ENCODE assay signal across 10 cellular contexts in the genomic region with DNA sequence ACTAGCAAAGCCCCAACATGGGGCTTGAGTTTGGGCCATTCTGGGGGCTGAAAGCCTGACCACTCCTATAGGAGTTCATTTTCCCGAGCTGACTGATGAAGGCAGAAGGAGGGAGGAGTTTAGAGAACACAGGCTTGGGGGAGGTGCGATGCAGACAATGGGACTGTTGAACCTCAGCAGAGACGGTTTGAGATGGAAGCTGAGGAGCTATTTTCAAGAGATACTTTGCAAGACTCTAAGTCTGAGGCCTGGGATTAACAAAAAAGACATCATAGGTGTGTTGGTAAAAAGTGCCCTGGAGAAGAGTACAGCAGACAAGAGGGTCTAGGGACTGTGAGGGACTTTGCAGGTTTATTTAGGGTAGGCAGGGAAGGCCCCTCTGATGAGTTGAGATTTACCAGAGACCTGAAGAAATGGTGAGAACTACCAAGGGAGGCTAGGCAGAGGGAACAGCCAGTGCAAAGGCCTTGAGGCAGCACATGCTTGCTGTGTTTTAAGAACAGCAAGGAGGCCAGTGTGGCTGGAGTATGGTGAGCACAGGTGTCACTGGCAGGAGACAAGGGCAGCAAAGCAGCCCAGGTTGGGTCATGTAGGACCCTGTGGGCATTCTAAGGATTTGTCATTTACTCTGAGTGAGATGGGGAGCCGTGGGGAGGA. TPM values are rescaled to one million over a fixed set of nuclear protein-coding genes. Genes with fewer than 3 reads are reported as not detected.
A peak's percentile ranks its signal among the peaks of the same experiment; 100 is the strongest.
DNase-seq lines count a peak whose midpoint lies in the region; ATAC-seq, FAIRE-seq and TF ChIP-seq lines count a peak whose summit lies in the region.
"Had no signal": no experiment of that assay in that cellular context is flagged by ENCODE, and none has a peak within 500 bp of the region (broad histone marks: within the 10 kb centered on the region; RNA-seq: fewer than 3 reads in every experiment).

No MANE protein-coding gene starts in this region.

- no peak overlapping the region for H3K4me2 ChIP-seq in hepatocyte

- CTCF ChIA-PET in Panc1 (lab: Charles Lee), result no interaction called here

- peaks cover 2% of the 10 kb centered on the region for H3K36me3 Mint-ChIP-seq in activated CD4-positive, alpha-beta T cell treated with anti-CD3 and anti-CD28 coated beads, Interleukin-2, amount 10 ng/mL, durations not matched to agents 24 days and 14 days (ENCODE audit: low read depth)

- H3K9me2 ChIP-seq in hepatocyte (replicated peaks; ENCODE audit: insufficient read depth), result no peaks in the 10 kb centered on the region

- no peaks in the 10 kb centered on the region for H4K20me1 ChIP-seq in hepatocyte (ENCODE audit: insufficient read depth, poor library complexity, severe bottlenecking)

- peaks cover 41% of the 10 kb centered on the region for H3K4me1 Mint-ChIP-seq in activated CD4-positive, alpha-beta T cell treated with anti-CD3 and anti-CD28 coated beads, Interleukin-2, amount 10 ng/mL, durations not matched to agents 24 days and 14 days

- peak overlapping the region; percentile 44 for H2AFZ ChIP-seq in hepatocyte

- WGBS in hepatocyte (ENCODE audit: low lambda C conversion rate, missing lambda C conversion rate), result 36% methylated on average over 4 of the region's 4 CpGs
- WGBS in spleen, 5 donors, result 41 to 48% (median 45%) methylated on average over 4 of the region's 4 CpGs

- H3K4me3 Mint-ChIP-seq in activated CD4-positive, alpha-beta T cell treated with anti-CD3 and anti-CD28 coated beads, Interleukin-2, amount 10 ng/mL, durations not matched to agents 24 days and 14 days, result no peak overlapping the region

- no peaks in the 10 kb centered on the region for H3K27me3 Mint-ChIP-seq in activated CD4-positive, alpha-beta T cell treated with anti-CD3 and anti-CD28 coated beads, Interleukin-2, amount 10 ng/mL, durations not matched to agents 24 days and 14 days

- BruUV-seq in Panc1 (replicated peaks; lab: Mats Ljungman, UMichigan), result no TSS peak

- H3K36me3 ChIP-seq in Panc1 (ENCODE audit: control insufficient read depth, insufficient read depth, low read length) (no peaks in the 10 kb centered on the region), hepatocyte (replicated peaks; ENCODE audit: insufficient read depth, low read depth) (no peaks in the 10 kb centered on the region), spleen (no peaks in the 10 kb centered on the region)
- H3K36me3 ChIP-seq: colonic mucosa had no signal

- H3K9me3 Mint-ChIP-seq in activated CD4-positive, alpha-beta T cell treated with anti-CD3 and anti-CD28 coated beads, Interleukin-2, amount 10 ng/mL, durations not matched to agents 24 days and 14 days, result no peaks in the 10 kb centered on the region

- H3K27me3 ChIP-seq in Panc1 (ENCODE audit: control insufficient read depth, insufficient read depth, low read length) (no peaks in the 10 kb centered on the region), hepatocyte (no peaks in the 10 kb centered on the region), spleen (replicated peaks in 1 of 7) (no peaks in the 10 kb centered on the region)
- H3K27me3 ChIP-seq: colonic mucosa had no signal

- POLR2A ChIA-PET in Panc1 (lab: Charles Lee), result no interaction called here

- H3K79me2 ChIP-seq in hepatocyte, result no peaks in the 10 kb centered on the region

- ATAC-seq in Panc1 (no peak), GM19463 (IDR thresholded peaks at IDR 0.05; ENCODE audit: unreplicated experiment) (no peak)

- peak overlapping the region; percentile 54 for H3K27ac Mint-ChIP-seq in activated CD4-positive, alpha-beta T cell treated with anti-CD3 and anti-CD28 coated beads, Interleukin-2, amount 10 ng/mL, durations not matched to agents 24 days and 14 days

- DNase-seq in activated CD4-positive, alpha-beta T cell treated with anti-CD3 and anti-CD28 coated beads, Interleukin-2, amount 10 ng/mL, durations not matched to agents 24 days and 14 days, result no peak
- DNase-seq in activated CD4-positive, alpha-beta T cell treated with anti-CD3 and anti-CD28 coated beads for 48 hours, result no peak
- DNase-seq in Panc1 (ENCODE audit: low read depth, low spot score), result no peak
- DNase-seq in hepatocyte (ENCODE audit: low spot score), result no peak
- peak; percentile 46 for DNase-seq in spleen
- DNase-seq in HTR-8/SVneo (ENCODE audit: insufficient read length, low spot score), result no peak
- no peak for DNase-seq in NOMO-1 treated with dmso at 0.1 percent for 144 hours (lab: John Stamatoyannopoulos, UW; ENCODE audit: unreplicated experiment)
- DNase-seq: colonic mucosa had no signal

- peaks cover 24% of the 10 kb centered on the region for H3K4me1 ChIP-seq in Panc1 (ENCODE audit: control insufficient read depth, insufficient read depth, low read length)
- H3K4me1 ChIP-seq in hepatocyte (ENCODE audit: insufficient read depth), result peaks cover 9% of the 10 kb centered on the region
- H3K4me1 ChIP-seq in spleen, result peaks cover 51 to 93% (median 79%) of the 10 kb centered on the region in 6 donors

- H3K27ac ChIP-seq in Panc1 (ENCODE audit: low read length), result peak overlapping the region; percentile 27; the same call in 1 of the 2 replicates
- no peak overlapping the region for H3K27ac ChIP-seq in hepatocyte
- peak overlapping the region; percentile 53 to 100 (median 80) for H3K27ac ChIP-seq in spleen
- H3K27ac ChIP-seq: colonic mucosa had no signal

- in situ Hi-C loops in Panc1 (cut with HindIII; ENCODE audit: low pct_unique_long_range_greater_than_20kb, low sequenced_read_pairs), result no loop called here

- intact Hi-C loops in activated CD4-positive, alpha-beta T cell treated with anti-CD3 and anti-CD28 coated beads, Interleukin-2, amount 10 ng/mL, durations not matched to agents 24 days and 14 days (cut with micrococcal nuclease), result no loop called here
- intact Hi-C loops in Panc1 (cut with micrococcal nuclease; ENCODE audit: unreplicated experiment), result no loop called here
- intact Hi-C loops in spleen (cut with DNase I; ENCODE audit: low total_unique reads), result no loop called here

- H3K4me3 ChIP-seq in Panc1 (ENCODE audit: low read depth in 2 of 2, low read length in 2 of 2) (no peak overlapping the region), hepatocyte (no peak overlapping the region), spleen (no peak overlapping the region)
- H3K4me3 ChIP-seq: colonic mucosa had no signal

- H3K9me3 ChIP-seq in Panc1 (ENCODE audit: control insufficient read depth, insufficient read depth, low read depth, low read length), result no peaks in the 10 kb centered on the region
- H3K9me3 ChIP-seq in hepatocyte (ENCODE audit: low read depth), result no peaks in the 10 kb centered on the region
- no peaks in the 10 kb centered on the region for H3K9me3 ChIP-seq in spleen
- H3K9me3 ChIP-seq: colonic mucosa had no signal

- TF ChIP-seq CTCF in Panc1 (IDR thresholded peaks at IDR 0.05), result no peak
- TF ChIP-seq CTCF in hepatocyte (IDR thresholded peaks at IDR 0.05; ENCODE audit: poor library complexity), result no peak
- no peak for TF ChIP-seq CTCF in spleen (IDR thresholded peaks at IDR 0.05 in 8 of 11, conservative IDR thresholded peaks at IDR 0.05 in 3 of 11)

- TF ChIP-seq POLR2A in spleen (IDR thresholded peaks at IDR 0.05), result no peak

- no peak for FAIRE-seq in HTR-8/SVneo (lab: Jason Lieb, UNC)
- FAIRE-seq: H54 had no signal

RNA-seq across cellular contexts. Expression of gene PCBP1, which starts 31.6 kb away (rescaled TPM):
- 443 and 447 TPM in 2 replicates for total RNA-seq in activated CD4-positive, alpha-beta T cell treated with anti-CD3 and anti-CD28 coated beads, Interleukin-2, amount 10 ng/mL, durations not matched to agents 24 days and 14 days
- total RNA-seq in Panc1 (2021; ENCODE audit: unreplicated experiment), result 276 TPM
- 289 TPM for polyA plus RNA-seq in Panc1 (2012; ENCODE audit: insufficient read length)
- total RNA-seq in hepatocyte, result 88.5 and 97.1 TPM in 2 replicates
- 180 and 183 TPM in 2 replicates for polyA plus RNA-seq in hepatocyte
- 100 to 1,000 TPM; 256 to 351 (median 301) TPM for total RNA-seq in spleen
- polyA plus RNA-seq in spleen, result 100 to 1,000 TPM; 254 to 294 (median 278) TPM
